24 cellular contexts compared by ENCODE assay signal in genomic region chr18:31427010-31427409, GRCh38. TPM values are rescaled to one million over a fixed set of nuclear protein-coding genes. Genes with fewer than 3 reads are reported as not detected.
A peak's percentile ranks its signal among the peaks of the same experiment; 100 is the strongest.
DNase-seq lines count a peak whose midpoint lies in the region; ATAC-seq, FAIRE-seq and TF ChIP-seq lines count a peak whose summit lies in the region.
"Had no signal": no experiment of that assay in that cellular context is flagged by ENCODE, and none has a peak within 500 bp of the region (broad histone marks: within the 10 kb centered on the region; RNA-seq: fewer than 3 reads in every experiment).

No MANE protein-coding gene starts in this region.

- H3K27me3 ChIP-seq in astrocyte (ENCODE audit: insufficient read depth, low read length) (no peaks in the 10 kb centered on the region), vagina (no peaks in the 10 kb centered on the region)
- H3K27me3 ChIP-seq: BLaER1 treated with 17β-estradiol and CSF1 and Interleukin-3, amounts not matched to agents 10 nM and 100 nM; Peyer's patch had no signal

- H3K4me2 ChIP-seq in astrocyte (ENCODE audit: low read length): no peak overlapping the region
- H3K4me2 ChIP-seq: BLaER1 treated with 17β-estradiol and CSF1 and Interleukin-3, amounts not matched to agents 10 nM and 100 nM; KMS-11 had no signal

- H3K4me3 Mint-ChIP-seq in astrocyte (ENCODE audit: unreplicated experiment): no peak overlapping the region
- no peak overlapping the region for H3K4me3 Mint-ChIP-seq in mesothelial cell of epicardium
- H3K4me3 Mint-ChIP-seq: CD8-positive, alpha-beta memory T cell; HFFc6 had no signal

- no peak for FAIRE-seq in astrocyte (lab: Jason Lieb, UNC)

- no peak overlapping the region for H3K9ac ChIP-seq in astrocyte (ENCODE audit: low read length)
- H3K9ac ChIP-seq: BLaER1 treated with 17β-estradiol and CSF1 and Interleukin-3, amounts not matched to agents 10 nM and 100 nM; KMS-11 had no signal

- no peak for DNase-seq in astrocyte (ENCODE audit: low read depth)
- DNase-seq in epithelial cell of esophagus (ENCODE audit: low read depth): peak; percentile 69
- no peak for DNase-seq in mesothelial cell of epicardium (ENCODE audit: low spot score in 2 of 2, unreplicated experiment in 2 of 2)
- DNase-seq in vagina (ENCODE audit: extremely low spot score in 2 of 2): no peak
- no peak for DNase-seq in C1 segment of cervical spinal cord (lab: John Stamatoyannopoulos, UW)
- DNase-seq: CD8-positive, alpha-beta memory T cell; DND-41; H7; HFFc6; NCI-H1417 treated with DMSO at 0.1 percent for 48 hours; NCI-H187 treated with DMSO at 0.1 percent for 48 hours; NCI-H2171 treated with DMSO at 0.1 percent for 48 hours; NK-92 treated with Interleukin-12 subunit alpha and Interleukin-12 subunit beta, amount 100 ng/mL, for 24 hours; Peyer's patch; Right ventricle myocardium superior had no signal

- peaks cover 2% of the 10 kb centered on the region for H3K9me3 Mint-ChIP-seq in astrocyte (ENCODE audit: unreplicated experiment)
- H3K9me3 Mint-ChIP-seq in mesothelial cell of epicardium: peaks cover 6% of the 10 kb centered on the region

- intact Hi-C loops in vagina (cut with DNase I): no loop called here

- peaks cover 18% of the 10 kb centered on the region for H3K4me1 Mint-ChIP-seq in astrocyte (ENCODE audit: low read depth, unreplicated experiment)
- H3K4me1 Mint-ChIP-seq in mesothelial cell of epicardium: peaks cover 20% of the 10 kb centered on the region
- H3K4me1 Mint-ChIP-seq: CD8-positive, alpha-beta memory T cell had no signal

- no peaks in the 10 kb centered on the region for H3K36me3 ChIP-seq in astrocyte (ENCODE audit: insufficient read depth, low read length)
- no peaks in the 10 kb centered on the region for H3K36me3 ChIP-seq in vagina
- H3K36me3 ChIP-seq: BLaER1 treated with 17β-estradiol and CSF1 and Interleukin-3, amounts not matched to agents 10 nM and 100 nM; Peyer's patch had no signal

- H3K27ac Mint-ChIP-seq in astrocyte (ENCODE audit: unreplicated experiment) (no peak overlapping the region), mesothelial cell of epicardium (peak overlapping the region; percentile 32)
- H3K27ac Mint-ChIP-seq: CD8-positive, alpha-beta memory T cell; HFFc6 had no signal

- H3K4me3 ChIP-seq in astrocyte (ENCODE audit: insufficient read depth, low read depth, low read length) (no peak overlapping the region), epithelial cell of esophagus (ENCODE audit: low read length) (peak overlapping the region; percentile 54), vagina (peak overlapping the region in 1 of 2 donors; percentile 14)
- H3K4me3 ChIP-seq: BLaER1 treated with 17β-estradiol and CSF1 and Interleukin-3, amounts not matched to agents 10 nM and 100 nM; Peyer's patch had no signal

- no peaks in the 10 kb centered on the region for H3K79me2 ChIP-seq in astrocyte (ENCODE audit: insufficient read depth, low read length)

- H4K20me1 ChIP-seq in astrocyte (ENCODE audit: insufficient read depth, low read length): no peaks in the 10 kb centered on the region
- H4K20me1 ChIP-seq: BLaER1 treated with 17β-estradiol and CSF1 and Interleukin-3, amounts not matched to agents 10 nM and 100 nM had no signal

- H3K4me1 ChIP-seq in astrocyte (ENCODE audit: insufficient read depth, low read length): no peaks in the 10 kb centered on the region
- H3K4me1 ChIP-seq in vagina: no peaks in the 10 kb centered on the region
- H3K4me1 ChIP-seq: BLaER1 treated with 17β-estradiol and CSF1 and Interleukin-3, amounts not matched to agents 10 nM and 100 nM; Peyer's patch had no signal

- no peaks in the 10 kb centered on the region for H3K36me3 Mint-ChIP-seq in astrocyte (ENCODE audit: low read depth, unreplicated experiment)
- peaks cover 5% of the 10 kb centered on the region for H3K36me3 Mint-ChIP-seq in mesothelial cell of epicardium
- H3K36me3 Mint-ChIP-seq: CD8-positive, alpha-beta memory T cell had no signal

- H3K27ac ChIP-seq in astrocyte (ENCODE audit: low read depth, low read length) (no peak overlapping the region), vagina (peak overlapping the region; percentile 51)
- H3K27ac ChIP-seq: BLaER1 treated with 17β-estradiol and CSF1 and Interleukin-3, amounts not matched to agents 10 nM and 100 nM; HL-60; KMS-11; Peyer's patch had no signal

- H3K27me3 Mint-ChIP-seq in astrocyte (ENCODE audit: low read depth, unreplicated experiment) (no peaks in the 10 kb centered on the region), mesothelial cell of epicardium (ENCODE audit: low read depth) (no peaks in the 10 kb centered on the region)
- H3K27me3 Mint-ChIP-seq: CD8-positive, alpha-beta memory T cell had no signal

- no peak for ATAC-seq in HG03460 (IDR thresholded peaks at IDR 0.05; ENCODE audit: unreplicated experiment)
- no peak for ATAC-seq in HG03196 (IDR thresholded peaks at IDR 0.05; ENCODE audit: unreplicated experiment)

- TF ChIP-seq CTCF in astrocyte (IDR thresholded peaks at IDR 0.05; ENCODE audit: insufficient read depth, low read depth, low read length): no peak
- no peak for TF ChIP-seq CTCF in epithelial cell of esophagus (IDR thresholded peaks at IDR 0.05; ENCODE audit: insufficient read depth, low read depth, low read length, missing control alignments)
- TF ChIP-seq CTCF in mesothelial cell of epicardium (IDR thresholded peaks at IDR 0.05; ENCODE audit: unreplicated experiment): no peak
- TF ChIP-seq CTCF in vagina (IDR thresholded peaks at IDR 0.05): no peak

- H2AFZ ChIP-seq in astrocyte (ENCODE audit: low read depth, low read length): peak overlapping the region; percentile 25

- TF ChIP-seq POLR2A in vagina (IDR thresholded peaks at IDR 0.05): no peak

- H3K9me3 ChIP-seq in astrocyte (ENCODE audit: insufficient read depth, low read depth, low read length) (no peaks in the 10 kb centered on the region), vagina (no peaks in the 10 kb centered on the region)
- H3K9me3 ChIP-seq: Peyer's patch had no signal

RNA-seq across cellular contexts. Expression of gene DSG3, which starts 20.5 kb away (rescaled TPM):
- total RNA-seq in astrocyte (0.29 and 0.64 TPM in 2 replicates), mesothelial cell of epicardium (0.09 to 0.16 TPM (median 0.13 TPM) in 3 replicates), vagina (192 TPM)
- total RNA-seq: CD8-positive, alpha-beta memory T cell; G401; H7; HFFc6; HT1080; M059J; NCI-H460; Right ventricle myocardium superior had no signal

RNA-seq across cellular contexts. Expression of gene DSG4, which starts 50.4 kb away (rescaled TPM):
- total RNA-seq in astrocyte (not detected in 2 replicates), mesothelial cell of epicardium (0.07 to 0.09 TPM (median 0.09 TPM) in 3 replicates), vagina (not detected)
- total RNA-seq: CD8-positive, alpha-beta memory T cell; G401; H7; HFFc6; HT1080; M059J; NCI-H460; Right ventricle myocardium superior had no signal

Comparison
In these comparisons a context has a peak if more than half of its experiments do, and no peak if none do; other contexts are left out.
1. RNA of gene DSG3, which starts 20.5 kb away (total RNA-seq): 192 TPM in vagina (single experiment); 0.29 to 0.64 TPM in astrocyte and 0.09 to 0.16 TPM in mesothelial cell of epicardium; every median in the first group is over 100 times any median in the second.